12 cellular contexts compared by ENCODE assay signal in the genomic region with DNA sequence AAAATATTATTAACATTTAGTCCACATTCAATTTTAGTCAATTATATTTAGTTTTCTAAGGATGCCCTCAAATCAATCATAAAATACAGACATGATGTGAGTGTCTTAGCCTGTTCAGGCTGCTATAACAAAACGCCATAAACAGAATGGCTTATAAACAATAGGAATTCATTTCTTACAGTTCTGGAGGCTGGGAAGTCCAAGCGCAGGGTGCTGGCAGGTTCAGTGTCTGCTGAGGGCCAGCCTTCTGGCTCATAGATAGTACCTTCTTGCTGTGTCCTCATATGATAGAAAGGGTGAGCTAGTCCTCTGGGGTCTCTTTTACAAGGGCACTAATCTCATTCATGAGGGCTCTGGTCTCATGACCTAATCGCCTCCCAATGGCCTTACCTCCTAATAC. TPM values are rescaled to one million over a fixed set of nuclear protein-coding genes. Genes with fewer than 3 reads are reported as not detected.
"Had no signal": no experiment of that assay in that cellular context is flagged by ENCODE, and none has a peak within 500 bp of the region (broad histone marks: within the 10 kb centered on the region; RNA-seq: fewer than 3 reads in every experiment).

No MANE protein-coding gene starts in this region.

- FAIRE-seq: H1, H54 had no signal

- H3K36me3 ChIP-seq: HAP-1 had no signal

- H2AFZ ChIP-seq: GM23248, GM23338 had no signal

- H3K4me2 ChIP-seq: GM23338 had no signal

- ATAC-seq: GM23338, HCT116 had no signal

- DNase-seq: GM23248, GOT3, H7, H9, HCEC 1CT, HFFc6 had no signal

- H3K4me1 ChIP-seq: HAP-1 had no signal

- H3K4me3 ChIP-seq: GM23248, GM23338, HAP-1 had no signal

- H3K9ac ChIP-seq: GM23248 had no signal

- H3K27ac ChIP-seq: GM23248 had no signal

- H3K9me3 ChIP-seq: HAP-1 had no signal

RNA-seq across cellular contexts. Expression of a gene that starts 35.0 kb away (rescaled TPM):
- total RNA-seq: GM23248, GM23338, H1, H4, H7, H9, HFFc6 had no signal
- polyA plus RNA-seq: GM23248, GM23338, H1 had no signal
